ENCODE assay signal across 27 cellular contexts in the genomic region with DNA sequence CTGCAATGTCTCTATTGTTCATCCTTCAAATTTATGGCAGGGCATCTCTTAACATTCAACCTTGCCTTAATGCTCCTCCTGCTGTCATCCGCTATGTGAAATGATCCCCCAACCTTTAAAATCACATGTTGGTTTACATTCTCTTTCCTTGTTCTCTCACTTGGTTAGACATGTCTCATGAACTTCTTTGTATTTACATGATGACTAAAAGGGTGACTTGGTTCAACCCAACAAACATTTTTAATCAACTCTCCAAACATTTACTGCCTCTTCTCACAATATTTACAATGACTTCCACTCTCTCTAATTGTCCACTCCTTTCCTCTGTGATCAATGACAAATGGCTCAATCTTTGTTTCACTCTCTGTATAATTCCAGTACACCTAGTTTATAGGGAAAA.
"Had no signal": no experiment of that assay in that cellular context is flagged by ENCODE, and none has a peak within 500 bp of the region (broad histone marks: within the 10 kb centered on the region; RNA-seq: fewer than 3 reads in every experiment).

No MANE protein-coding gene starts in this region.

- H3K4me1 Mint-ChIP-seq: activated CD4-positive, alpha-beta T cell treated with anti-CD3 and anti-CD28 coated beads, Interleukin-2, amount 10 ng/mL, durations not matched to agents 24 days and 14 days; activated naive CD8-positive, alpha-beta T cell treated with anti-CD3 and anti-CD28 coated beads for 36 hours; activated T-helper 17 cell treated with anti-CD3 and anti-CD28 coated beads, Interleukin-2, amount 50 U/mL, for 72 hours had no signal

- H3K4me1 ChIP-seq: SJCRH30 had no signal

- H3K27ac ChIP-seq: brain microvascular endothelial cell, cardiac muscle cell, SJCRH30, SK-N-MC had no signal

- H3K27me3 Mint-ChIP-seq: activated CD4-positive, alpha-beta T cell treated with anti-CD3 and anti-CD28 coated beads, Interleukin-2, amount 10 ng/mL, durations not matched to agents 24 days and 14 days; activated CD8-positive, alpha-beta T cell treated with anti-CD3 and anti-CD28 coated beads for 36 hours; activated naive CD8-positive, alpha-beta T cell treated with anti-CD3 and anti-CD28 coated beads for 36 hours; activated T-helper 17 cell treated with anti-CD3 and anti-CD28 coated beads, Interleukin-2, amount 50 U/mL, for 72 hours had no signal

- H3K27me3 ChIP-seq: brain microvascular endothelial cell, cardiac muscle cell, SJCRH30 had no signal

- H3K4me3 Mint-ChIP-seq: activated CD4-positive, alpha-beta T cell treated with anti-CD3 and anti-CD28 coated beads, Interleukin-2, amount 10 ng/mL, durations not matched to agents 24 days and 14 days; activated CD8-positive, alpha-beta T cell treated with anti-CD3 and anti-CD28 coated beads for 36 hours; activated naive CD8-positive, alpha-beta T cell treated with anti-CD3 and anti-CD28 coated beads for 36 hours; activated T-cell treated with anti-CD3 and anti-CD28 coated beads, Interleukin-2, amount 50 U/mL, for 72 hours; activated T-helper 17 cell treated with anti-CD3 and anti-CD28 coated beads, Interleukin-2, amount 50 U/mL, for 72 hours had no signal

- H3K9me3 Mint-ChIP-seq: activated CD4-positive, alpha-beta T cell treated with anti-CD3 and anti-CD28 coated beads, Interleukin-2, amount 10 ng/mL, durations not matched to agents 24 days and 14 days; activated CD8-positive, alpha-beta T cell treated with anti-CD3 and anti-CD28 coated beads for 36 hours; activated naive CD8-positive, alpha-beta T cell treated with anti-CD3 and anti-CD28 coated beads for 36 hours; activated T-cell treated with anti-CD3 and anti-CD28 coated beads, Interleukin-2, amount 50 U/mL, for 72 hours; activated T-helper 17 cell treated with anti-CD3 and anti-CD28 coated beads, Interleukin-2, amount 50 U/mL, for 72 hours had no signal

- H3K9me3 ChIP-seq: SJCRH30 had no signal

- ATAC-seq: activated CD8-positive, alpha-beta T cell treated with anti-CD3 and anti-CD28 coated beads for 36 hours; activated T-cell treated with anti-CD3 and anti-CD28 coated beads, Interleukin-2, amount 50 U/mL, for 72 hours; activated T-helper 17 cell treated with anti-CD3 and anti-CD28 coated beads, Interleukin-2, amount 50 U/mL, for 72 hours had no signal

- H3K4me3 ChIP-seq: cardiac muscle cell, SJCRH30, SK-N-MC had no signal

- H3K27ac Mint-ChIP-seq: activated CD4-positive, alpha-beta T cell treated with anti-CD3 and anti-CD28 coated beads, Interleukin-2, amount 10 ng/mL, durations not matched to agents 24 days and 14 days; activated CD8-positive, alpha-beta T cell treated with anti-CD3 and anti-CD28 coated beads for 36 hours; activated naive CD8-positive, alpha-beta T cell treated with anti-CD3 and anti-CD28 coated beads for 36 hours; activated T-cell treated with anti-CD3 and anti-CD28 coated beads, Interleukin-2, amount 50 U/mL, for 72 hours; activated T-helper 17 cell treated with anti-CD3 and anti-CD28 coated beads, Interleukin-2, amount 50 U/mL, for 72 hours had no signal

- H3K36me3 Mint-ChIP-seq: activated naive CD8-positive, alpha-beta T cell treated with anti-CD3 and anti-CD28 coated beads for 36 hours had no signal

- DNase-seq: activated CD4-positive, alpha-beta T cell treated with anti-CD3 and anti-CD28 coated beads, Interleukin-2, amount 10 ng/mL, durations not matched to agents 24 days and 14 days; activated CD4-positive, alpha-beta T cell treated with anti-CD3 and anti-CD28 coated beads, Interleukin-2, amount 50 U/mL, for 4 hours; activated CD8-positive, alpha-beta T cell treated with anti-CD3 and anti-CD28 coated beads for 36 hours; activated effector memory CD4-positive, alpha-beta T cell treated with anti-CD3 and anti-CD28 coated beads, Interleukin-2, amount 50 U/mL, for 16 hours; activated naive CD4-positive, alpha-beta T cell; activated naive CD4-positive, alpha-beta T cell treated with anti-CD3 and anti-CD28 coated beads, Interleukin-2, amount 50 U/mL, for 16 hours; activated naive CD8-positive, alpha-beta T cell treated with anti-CD3 and anti-CD28 coated beads for 36 hours; activated T-cell treated with anti-CD3 and anti-CD28 coated beads, Interleukin-2, amount 50 U/mL, for 1 hour; activated T-cell treated with anti-CD3 and anti-CD28 coated beads, Interleukin-2, amount 50 U/mL, for 72 hours; amniotic stem cell; aorta; brain microvascular endothelial cell; KG1; MM.1S; MV-4-11; NCI-H1105; NCI-H1436; NCI-H1694; NCI-H1930; NCI-H345; NCI-H524 treated with DMSO at 0.1 percent for 48 hours; NCI-H748 treated with DMSO at 0.1 percent for 48 hours; SHP77; SJCRH30 had no signal

- H3K36me3 ChIP-seq: brain microvascular endothelial cell, cardiac muscle cell, SJCRH30 had no signal
